Comparison of ENCODE assay signal across 8 cellular contexts in genomic region chr12:127145929-127146789, GRCh38.
A peak's percentile ranks its signal among the peaks of the same experiment; 100 is the strongest.
DNase-seq lines count a peak whose midpoint lies in the region; ATAC-seq and TF ChIP-seq lines count a peak whose summit lies in the region.

No MANE protein-coding gene starts in this region.

- DNase-seq in GM23338 (ENCODE audit: low spot score) (peak; percentile 85), right lobe of liver (peak; percentile 57 to 83 (median 75)), NCI-H524 (lab: John Stamatoyannopoulos, UW) (no peak), H4 (ENCODE audit: low spot score) (no peak)
- DNase-seq in activated CD4-positive, alpha-beta T cell treated with anti-CD3 and anti-CD28 coated beads, Interleukin-2, amount 50 U/mL, for 4 hours: peak; percentile 61 to 66
- DNase-seq in stimulated activated CD8-positive, alpha-beta memory T cell treated with anti-CD3 and anti-CD28 coated beads, Interleukin-12 subunit alpha, Interleukin-12 subunit beta, amount 100 ng/mL, for 1 hour (ENCODE audit: low read depth): peak; percentile 49

- peak overlapping the region; percentile 51 for H3K4me3 ChIP-seq in GM23338
- H3K4me3 ChIP-seq in right lobe of liver: peak overlapping the region; percentile 49 to 68 (median 57)

- no peaks in the 10 kb centered on the region for H4K20me1 ChIP-seq in GM23338 (replicated peaks; ENCODE audit: insufficient read depth)

- peak; percentile 23 for TF ChIP-seq POLR2A in right lobe of liver (IDR thresholded peaks at IDR 0.05)

- H3F3A ChIP-seq in GM23338 (replicated peaks; ENCODE audit: low read depth): no peaks in the 10 kb centered on the region

- no peak for TF ChIP-seq CTCF in GM23338 (conservative IDR thresholded peaks at IDR 0.05; ENCODE audit: low read depth in 2 of 2)
- peak in 1 of 4 donors; percentile 12 for TF ChIP-seq CTCF in right lobe of liver (IDR thresholded peaks at IDR 0.05)

- H3K36me3 ChIP-seq in GM23338 (ENCODE audit: insufficient read depth) (no peaks in the 10 kb centered on the region; the same call in 1 of the 2 replicates), right lobe of liver (no peaks in the 10 kb centered on the region)

- no peak overlapping the region for H3K27ac Mint-ChIP-seq in GM23338

- no peaks in the 10 kb centered on the region for H3K27me3 Mint-ChIP-seq in GM23338 (ENCODE audit: insufficient read depth, low read depth, poor library complexity)

- H2AFZ ChIP-seq in GM23338: no peak overlapping the region

- intact Hi-C loops in right lobe of liver (cut with DNase I): no loop called here

- peaks cover 32% of the 10 kb centered on the region for H3K36me3 Mint-ChIP-seq in GM23338 (ENCODE audit: low read depth)

- ATAC-seq in GM23338: no peak
- peak; percentile 82 to 97 (median 94) for ATAC-seq in right lobe of liver
- no peak for ATAC-seq in GM18909 (IDR thresholded peaks at IDR 0.05; ENCODE audit: poor library complexity, unreplicated experiment)

- peaks cover 68% of the 10 kb centered on the region for H3K9me3 Mint-ChIP-seq in GM23338

- H3K27ac ChIP-seq in GM23338 (ENCODE audit: low read depth): no peak overlapping the region
- H3K27ac ChIP-seq in cingulate gyrus (ENCODE audit: low read depth, low read length): peak overlapping the region; percentile 69
- H3K27ac ChIP-seq in right lobe of liver: peak overlapping the region in 2 of 3 donors; percentile 47 to 51

- H3K27me3 ChIP-seq in GM23338 (ENCODE audit: insufficient read depth): no peaks in the 10 kb centered on the region
- no peaks in the 10 kb centered on the region for H3K27me3 ChIP-seq in right lobe of liver

- WGBS in right lobe of liver (ENCODE audit: insufficient coverage, low coverage, low lambda C conversion rate, missing lambda C conversion rate): 11% methylated on average over 5 of the region's 85 CpGs

- H3K4me1 Mint-ChIP-seq in GM23338: no peaks in the 10 kb centered on the region

- H3K79me2 ChIP-seq in GM23338 (replicated peaks; ENCODE audit: insufficient read depth): no peaks in the 10 kb centered on the region

- H3K4me2 ChIP-seq in GM23338: peak overlapping the region; percentile 57

- H3K9me3 ChIP-seq in right lobe of liver: no peaks in the 10 kb centered on the region

- H3K4me3 Mint-ChIP-seq in GM23338: no peak overlapping the region

- peaks cover 4% of the 10 kb centered on the region; the same call in 1 of the 2 replicates for H3K9me2 ChIP-seq in GM23338 (ENCODE audit: insufficient read depth)

- H3K4me1 ChIP-seq in GM23338 (ENCODE audit: insufficient read depth): 0 out of 2 replicates have a peak, but pooled peaks cover 3% of the 10 kb centered on the region
- no peaks in the 10 kb centered on the region for H3K4me1 ChIP-seq in right lobe of liver

TF ChIP-seq in GM23338, 12 proteins besides CTCF, POLR2A, EP300 and RAD21:
- TF ChIP-seq EZH2phosphoT487 (IDR thresholded peaks at IDR 0.05; ENCODE audit: unreplicated experiment) (no peak), POLR2AphosphoS5 (IDR thresholded peaks at IDR 0.05; ENCODE audit: low read depth) (peak; percentile 71)

Comparison
In these comparisons a context has a peak if more than half of its experiments do, and no peak if none do; other contexts are left out.
1. ATAC-seq: peak in right lobe of liver (4 of 4); none in GM23338 (single experiment) and GM18909 (single experiment).
2. DNase-seq: peak in GM23338 (single experiment), activated CD4-positive, alpha-beta T cell treated with anti-CD3 and anti-CD28 coated beads, Interleukin-2, amount 50 U/mL, for 4 hours (2 of 2), right lobe of liver (3 of 3) and stimulated activated CD8-positive, alpha-beta memory T cell treated with anti-CD3 and anti-CD28 coated beads, Interleukin-12 subunit alpha, Interleukin-12 subunit beta, amount 100 ng/mL, for 1 hour (single experiment); none in NCI-H524 (0 of 2) and H4 (single experiment).